ENCODE assay signal across 1 cellular context in genomic region chr10:103451091-103451801, GRCh38.
TF ChIP-seq lines count a peak whose summit lies in the region.

No MANE protein-coding gene starts in this region.

TF ChIP-seq in GM12878, 131 proteins besides CTCF, POLR2A, EP300 and RAD21:
- TF ChIP-seq TAF1 (IDR thresholded peaks at IDR 0.05; ENCODE audit: borderline replicate concordance, low read depth, low read length) (no peak), CREB1 (IDR thresholded peaks at IDR 0.05; ENCODE audit: low read depth) (no peak), GATAD2B (conservative IDR thresholded peaks at IDR 0.05; ENCODE audit: low read depth) (peak; percentile 65; the same call in 1 of the 2 replicates), BMI1 (IDR thresholded peaks at IDR 0.05; ENCODE audit: borderline replicate concordance) (no peak), NFXL1 (IDR thresholded peaks at IDR 0.05; ENCODE audit: borderline replicate concordance) (peak; percentile 91; the same call in 1 of the 2 replicates), IKZF1 (conservative IDR thresholded peaks at IDR 0.05) (peak; percentile 46; the same call in 1 of the 2 replicates), IKZF2 (IDR thresholded peaks at IDR 0.05) (peak in 1 of 2 experiments; percentile 23; a peak in 2 of 4 replicates), HDGF (IDR thresholded peaks at IDR 0.05) (0 out of 2 replicates have a peak, but pooled peaks have one; percentile 15), LARP7 (IDR thresholded peaks at IDR 0.05) (0 out of 2 replicates have a peak, but pooled peaks have one; percentile 36), KDM1A (IDR thresholded peaks at IDR 0.05; ENCODE audit: borderline replicate concordance) (no peak)
- TF ChIP-seq, protein P1, sequence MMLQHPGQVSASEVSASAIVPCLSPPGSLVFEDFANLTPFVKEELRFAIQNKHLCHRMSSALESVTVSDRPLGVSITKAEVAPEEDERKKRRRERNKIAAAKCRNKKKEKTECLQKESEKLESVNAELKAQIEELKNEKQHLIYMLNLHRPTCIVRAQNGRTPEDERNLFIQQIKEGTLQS (IDR thresholded peaks at IDR 0.05; ENCODE audit: borderline replicate concordance, extremely low read depth, low read depth, low read length): no peak
- TF ChIP-seq, protein P2, sequence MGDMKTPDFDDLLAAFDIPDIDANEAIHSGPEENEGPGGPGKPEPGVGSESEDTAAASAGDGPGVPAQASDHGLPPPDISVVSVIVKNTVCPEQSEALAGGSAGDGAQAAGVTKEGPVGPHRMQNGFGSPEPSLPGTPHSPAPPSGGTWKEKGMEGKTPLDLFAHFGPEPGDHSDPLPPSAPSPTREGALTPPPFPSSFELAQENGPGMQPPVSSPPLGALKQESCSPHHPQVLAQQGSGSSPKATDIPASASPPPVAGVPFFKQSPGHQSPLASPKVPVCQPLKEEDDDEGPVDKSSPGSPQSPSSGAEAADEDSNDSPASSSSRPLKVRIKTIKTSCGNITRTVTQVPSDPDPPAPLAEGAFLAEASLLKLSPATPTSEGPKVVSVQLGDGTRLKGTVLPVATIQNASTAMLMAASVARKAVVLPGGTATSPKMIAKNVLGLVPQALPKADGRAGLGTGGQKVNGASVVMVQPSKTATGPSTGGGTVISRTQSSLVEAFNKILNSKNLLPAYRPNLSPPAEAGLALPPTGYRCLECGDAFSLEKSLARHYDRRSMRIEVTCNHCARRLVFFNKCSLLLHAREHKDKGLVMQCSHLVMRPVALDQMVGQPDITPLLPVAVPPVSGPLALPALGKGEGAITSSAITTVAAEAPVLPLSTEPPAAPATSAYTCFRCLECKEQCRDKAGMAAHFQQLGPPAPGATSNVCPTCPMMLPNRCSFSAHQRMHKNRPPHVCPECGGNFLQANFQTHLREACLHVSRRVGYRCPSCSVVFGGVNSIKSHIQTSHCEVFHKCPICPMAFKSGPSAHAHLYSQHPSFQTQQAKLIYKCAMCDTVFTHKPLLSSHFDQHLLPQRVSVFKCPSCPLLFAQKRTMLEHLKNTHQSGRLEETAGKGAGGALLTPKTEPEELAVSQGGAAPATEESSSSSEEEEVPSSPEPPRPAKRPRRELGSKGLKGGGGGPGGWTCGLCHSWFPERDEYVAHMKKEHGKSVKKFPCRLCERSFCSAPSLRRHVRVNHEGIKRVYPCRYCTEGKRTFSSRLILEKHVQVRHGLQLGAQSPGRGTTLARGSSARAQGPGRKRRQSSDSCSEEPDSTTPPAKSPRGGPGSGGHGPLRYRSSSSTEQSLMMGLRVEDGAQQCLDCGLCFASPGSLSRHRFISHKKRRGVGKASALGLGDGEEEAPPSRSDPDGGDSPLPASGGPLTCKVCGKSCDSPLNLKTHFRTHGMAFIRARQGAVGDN (IDR thresholded peaks at IDR 0.05): 0 out of 2 replicates have a peak, but pooled peaks have one; percentile 32
TF ChIP-seq in GM12878: peak in this region for 7.
